ENCODE assay signal across 9 cellular contexts in genomic region chr2:191539068-191539467, GRCh38.
DNase-seq lines count a peak whose midpoint lies in the region; ATAC-seq and TF ChIP-seq lines count a peak whose summit lies in the region.
"Had no signal": no experiment of that assay in that cellular context is flagged by ENCODE, and none has a peak within 500 bp of the region (broad histone marks: within the 10 kb centered on the region; RNA-seq: fewer than 3 reads in every experiment).

No MANE protein-coding gene starts in this region.

- no peaks in the 10 kb centered on the region for H3K4me1 ChIP-seq in ovary (ENCODE audit: insufficient read depth)

- no peak for TF ChIP-seq POLR2A in ovary (IDR thresholded peaks at IDR 0.05)

- no peak overlapping the region for H3K4me3 Mint-ChIP-seq in activated CD4-positive, alpha-beta T cell treated with anti-CD3 and anti-CD28 coated beads for 36 hours
- no peak overlapping the region for H3K4me3 Mint-ChIP-seq in glutamatergic neuron (ENCODE audit: unreplicated experiment)
- H3K4me3 Mint-ChIP-seq: CD4-positive, CD25-positive, alpha-beta regulatory T cell had no signal

- no peak for ATAC-seq in activated CD4-positive, alpha-beta T cell treated with anti-CD3 and anti-CD28 coated beads for 36 hours

- intact Hi-C loops in activated CD4-positive, alpha-beta T cell treated with anti-CD3 and anti-CD28 coated beads for 36 hours (cut with DNase I, micrococcal nuclease) = no loop called here
- intact Hi-C loops in ovary (cut with DNase I) = no loop called here

- H3K27me3 Mint-ChIP-seq in activated CD4-positive, alpha-beta T cell treated with anti-CD3 and anti-CD28 coated beads for 36 hours = no peaks in the 10 kb centered on the region
- H3K27me3 Mint-ChIP-seq in glutamatergic neuron (ENCODE audit: unreplicated experiment) = no peaks in the 10 kb centered on the region

- CTCF ChIA-PET in activated CD4-positive, alpha-beta T cell treated with anti-CD3 and anti-CD28 coated beads for 36 hours (lab: Charles Lee) = interaction anchor here (0.6 to 3.7 kb wide), 21 partner anchors 9 to 623 kb away, joined by 3 to 18 read pairs (median 4); no protein-coding TSS in a partner anchor

- TF ChIP-seq EP300 in ovary (IDR thresholded peaks at IDR 0.05) = no peak

- H3K27ac ChIP-seq in ovary (no peak overlapping the region), substantia nigra (ENCODE audit: low read depth, low read length, poor library complexity, severe bottlenecking) (no peak overlapping the region)

- TF ChIP-seq CTCF in glutamatergic neuron (IDR thresholded peaks at IDR 0.05; ENCODE audit: partially characterized antibody, unreplicated experiment) = peak; percentile 80
- peak in 1 of 3 donors; percentile 18 for TF ChIP-seq CTCF in ovary (IDR thresholded peaks at IDR 0.05)

- DNase-seq in NCI-H1417 (lab: John Stamatoyannopoulos, UW) (peak in 2 of 3 experiments; percentile 4 to 45), NCI-H1417 treated with DMSO at 0.1 percent for 48 hours (lab: John Stamatoyannopoulos, UW) (no peak), HT1080 (ENCODE audit: low read depth) (peak; percentile 23), glutamatergic neuron (peak; percentile 68), ovary (no peak), substantia nigra (lab: John Stamatoyannopoulos, UW) (no peak), amygdala (lab: John Stamatoyannopoulos, UW) (no peak)
- DNase-seq in activated CD4-positive, alpha-beta T cell treated with anti-CD3 and anti-CD28 coated beads for 36 hours = peak; percentile 64

- POLR2A ChIA-PET in activated CD4-positive, alpha-beta T cell treated with anti-CD3 and anti-CD28 coated beads for 36 hours (lab: Charles Lee) = interaction anchor here (0.7 kb wide), 1 partner anchor 139 kb away, joined by 3 read pairs; no protein-coding TSS in a partner anchor

- H3K36me3 ChIP-seq in ovary = no peaks in the 10 kb centered on the region

- no peaks in the 10 kb centered on the region for H3K4me1 Mint-ChIP-seq in activated CD4-positive, alpha-beta T cell treated with anti-CD3 and anti-CD28 coated beads for 36 hours
- peaks cover 6% of the 10 kb centered on the region for H3K4me1 Mint-ChIP-seq in glutamatergic neuron (ENCODE audit: low read depth, unreplicated experiment)

- H3K4me3 ChIP-seq in ovary = no peak overlapping the region

- no peaks in the 10 kb centered on the region for H3K27me3 ChIP-seq in ovary

- WGBS in ovary, 3 donors = 5 to 13% (median 11%) methylated on average over 2 of the region's 2 CpGs

- no peaks in the 10 kb centered on the region for H3K36me3 Mint-ChIP-seq in activated CD4-positive, alpha-beta T cell treated with anti-CD3 and anti-CD28 coated beads for 36 hours (ENCODE audit: low read depth)
- no peaks in the 10 kb centered on the region for H3K36me3 Mint-ChIP-seq in glutamatergic neuron (ENCODE audit: unreplicated experiment)
- H3K36me3 Mint-ChIP-seq: CD4-positive, CD25-positive, alpha-beta regulatory T cell had no signal

- no peaks in the 10 kb centered on the region for H3K9me3 ChIP-seq in ovary

- no peaks in the 10 kb centered on the region for H3K9me3 Mint-ChIP-seq in activated CD4-positive, alpha-beta T cell treated with anti-CD3 and anti-CD28 coated beads for 36 hours (ENCODE audit: low read depth)
- H3K9me3 Mint-ChIP-seq in glutamatergic neuron (ENCODE audit: unreplicated experiment) = no peaks in the 10 kb centered on the region

- no peak overlapping the region for H3K27ac Mint-ChIP-seq in activated CD4-positive, alpha-beta T cell treated with anti-CD3 and anti-CD28 coated beads for 36 hours
- peak overlapping the region; percentile 69 for H3K27ac Mint-ChIP-seq in glutamatergic neuron (ENCODE audit: unreplicated experiment)
- H3K27ac Mint-ChIP-seq: CD4-positive, CD25-positive, alpha-beta regulatory T cell had no signal

Comparison
In these comparisons a context has a peak if more than half of its experiments do, and no peak if none do; other contexts are left out.
1. DNase-seq: peak in NCI-H1417 (2 of 3), HT1080 (single experiment), activated CD4-positive, alpha-beta T cell treated with anti-CD3 and anti-CD28 coated beads for 36 hours (single experiment) and glutamatergic neuron (single experiment); none in NCI-H1417 treated with DMSO at 0.1 percent for 48 hours (single experiment), ovary (0 of 5), substantia nigra (0 of 49) and amygdala (0 of 56).